Comparison of ENCODE assay signal across 12 cellular contexts in genomic region chr10:132283604-132284382, GRCh38.
"Had no signal": no experiment of that assay in that cellular context is flagged by ENCODE, and none has a peak within 500 bp of the region (broad histone marks: within the 10 kb centered on the region; RNA-seq: fewer than 3 reads in every experiment).

No MANE protein-coding gene starts in this region.

- H3K27me3 ChIP-seq: right atrium auricular region, thyroid gland had no signal

- H3K4me3 ChIP-seq: coronary artery, right atrium auricular region, stomach, thyroid gland had no signal

- H3K27ac Mint-ChIP-seq: activated CD8-positive, alpha-beta T cell treated with anti-CD3 and anti-CD28 coated beads, Interleukin-2, amount 10 ng/mL, durations not matched to agents 7 days and 5 days; activated naive CD4-positive, alpha-beta T cell treated with anti-CD3 and anti-CD28 coated beads for 36 hours; T-helper 1 cell treated with Interleukin-12 subunit alpha and Interleukin-12 subunit beta and Interleukin-4 antibody, amounts not matched to agents 30 μg/mL and 1 μg/mL, for 36 hours had no signal

- H3K4me3 Mint-ChIP-seq: activated CD8-positive, alpha-beta T cell treated with anti-CD3 and anti-CD28 coated beads, Interleukin-2, amount 10 ng/mL, durations not matched to agents 7 days and 5 days; activated naive CD4-positive, alpha-beta T cell treated with anti-CD3 and anti-CD28 coated beads for 36 hours; T-helper 1 cell treated with Interleukin-12 subunit alpha and Interleukin-12 subunit beta and Interleukin-4 antibody, amounts not matched to agents 30 μg/mL and 1 μg/mL, for 36 hours had no signal

- H3K9me3 Mint-ChIP-seq: activated naive CD4-positive, alpha-beta T cell treated with anti-CD3 and anti-CD28 coated beads for 36 hours; T-helper 1 cell treated with Interleukin-12 subunit alpha and Interleukin-12 subunit beta and Interleukin-4 antibody, amounts not matched to agents 30 μg/mL and 1 μg/mL, for 36 hours had no signal

- ATAC-seq: activated CD8-positive, alpha-beta T cell treated with anti-CD3 and anti-CD28 coated beads, Interleukin-2, amount 10 ng/mL, durations not matched to agents 7 days and 5 days; foreskin keratinocyte had no signal

- H3K27ac ChIP-seq: coronary artery, foreskin keratinocyte, parathyroid adenoma, right atrium auricular region, stomach, thyroid gland had no signal

- H3K4me1 ChIP-seq: foreskin keratinocyte, right atrium auricular region, thyroid gland had no signal

- DNase-seq: activated CD4-positive, alpha-beta T cell treated with anti-CD3 and anti-CD28 coated beads for 4 hours; activated CD8-positive, alpha-beta T cell treated with anti-CD3 and anti-CD28 coated beads, Interleukin-2, amount 10 ng/mL, durations not matched to agents 7 days and 5 days; activated naive CD4-positive, alpha-beta T cell treated with anti-CD3 and anti-CD28 coated beads for 36 hours; effector CD4-positive, alpha-beta T cell; foreskin keratinocyte; stimulated activated CD4-positive, alpha-beta T cell treated with anti-CD3 and anti-CD28 coated beads, Interleukin-4, amount 100 ng/mL, for 4 hours; stomach; thyroid gland had no signal

- H3K36me3 ChIP-seq: right atrium auricular region, stomach, thyroid gland had no signal

- H3K9me3 ChIP-seq: thyroid gland had no signal
